11 cellular contexts compared by ENCODE assay signal in genomic region chr11:46659908-46660307, GRCh38. TPM values are rescaled to one million over a fixed set of nuclear protein-coding genes. Genes with fewer than 3 reads are reported as not detected.
DNase-seq lines count a peak whose midpoint lies in the region; ATAC-seq lines count a peak whose summit lies in the region.
"Had no signal": no experiment of that assay in that cellular context is flagged by ENCODE, and none has a peak within 500 bp of the region (broad histone marks: within the 10 kb centered on the region; RNA-seq: fewer than 3 reads in every experiment).

No MANE protein-coding gene starts in this region.

- no peaks in the 10 kb centered on the region for H3K27me3 Mint-ChIP-seq in naive thymus-derived CD8-positive, alpha-beta T cell
- H3K27me3 Mint-ChIP-seq: activated B cell treated with CpG ODN at 0.5 μM for 24 hours had no signal

- H3K36me3 ChIP-seq in adipocyte (ENCODE audit: control insufficient read depth, insufficient read depth, low read length, severe bottlenecking): peaks cover 59% of the 10 kb centered on the region

- H3K4me1 Mint-ChIP-seq in naive thymus-derived CD8-positive, alpha-beta T cell: no peaks in the 10 kb centered on the region
- H3K4me1 Mint-ChIP-seq: activated B cell treated with CpG ODN at 0.5 μM for 24 hours had no signal

- H3K4me3 ChIP-seq in adipocyte (ENCODE audit: low read length): peak overlapping the region; percentile 14
- H3K4me3 ChIP-seq: Peyer's patch had no signal

- peaks cover 5 to 94% (median 37%) of the 10 kb centered on the region in 3 donors for H3K36me3 Mint-ChIP-seq in naive thymus-derived CD8-positive, alpha-beta T cell

- H3K9me3 Mint-ChIP-seq in naive thymus-derived CD8-positive, alpha-beta T cell: no peaks in the 10 kb centered on the region
- H3K9me3 Mint-ChIP-seq: activated B cell treated with CpG ODN at 0.5 μM for 24 hours had no signal

- peak overlapping the region in 2 of 10 donors; percentile 10 to 60 for H3K27ac Mint-ChIP-seq in naive thymus-derived CD8-positive, alpha-beta T cell
- H3K27ac Mint-ChIP-seq: activated B cell treated with CpG ODN at 0.5 μM for 24 hours had no signal

- intact Hi-C loops in left ventricle myocardium superior (cut with micrococcal nuclease): no loop called here

- no peaks in the 10 kb centered on the region for H3K9me3 ChIP-seq in adipocyte (ENCODE audit: control insufficient read depth, low read length)
- H3K9me3 ChIP-seq: Peyer's patch had no signal

- no peak overlapping the region for H3K4me3 Mint-ChIP-seq in naive thymus-derived CD8-positive, alpha-beta T cell
- H3K4me3 Mint-ChIP-seq: activated B cell treated with CpG ODN at 0.5 μM for 24 hours had no signal

- DNase-seq in KBM-7: peak; percentile 73
- DNase-seq in adipocyte (ENCODE audit: low read depth): peak; percentile 82
- DNase-seq in left ventricle myocardium superior: no peak
- peak; percentile 41 for DNase-seq in superior temporal gyrus (ENCODE audit: extremely low spot score)
- no peak for DNase-seq in naive thymus-derived CD8-positive, alpha-beta T cell
- DNase-seq: activated B cell treated with CpG ODN at 0.5 μM for 24 hours, activated gamma-delta T cell treated with Interleukin-2 at 50 U/mL for 16 hours, NCI-H146, Peyer's patch had no signal

- H3K9ac ChIP-seq in adipocyte (ENCODE audit: low read length): peak overlapping the region; percentile 45

- ATAC-seq in left ventricle myocardium superior: peak; percentile 56
- ATAC-seq in GM19467 (IDR thresholded peaks at IDR 0.05; ENCODE audit: unreplicated experiment): no peak
- ATAC-seq in GM21717 (IDR thresholded peaks at IDR 0.05; ENCODE audit: unreplicated experiment): no peak
- no peak for ATAC-seq in naive thymus-derived CD8-positive, alpha-beta T cell

- POLR2A ChIA-PET in naive thymus-derived CD8-positive, alpha-beta T cell (lab: Charles Lee): interaction anchor here (1.8 kb wide), 1 partner anchor 40 kb away, joined by 10 read pairs; the partner anchor contains the start of genes ARHGAP1 and ZNF408

- in situ Hi-C loops in KBM-7 (cut with MboI; ENCODE audit: low pct_unique_long_range_greater_than_20kb, low sequenced_read_pairs): no loop called here

- peaks cover 50% of the 10 kb centered on the region for H3K4me1 ChIP-seq in adipocyte (ENCODE audit: control insufficient read depth, insufficient read depth, low read length)
- H3K4me1 ChIP-seq: Peyer's patch had no signal

- H3K27me3 ChIP-seq in adipocyte (replicated peaks; ENCODE audit: control insufficient read depth, insufficient read depth, low read length): no peaks in the 10 kb centered on the region
- H3K27me3 ChIP-seq: Peyer's patch had no signal

RNA-seq across cellular contexts. Expression of gene ARHGAP1, which starts 40.5 kb away (rescaled TPM):
- 65.2 TPM for total RNA-seq in left ventricle myocardium superior
- 10 to 100 TPM; 67.5 to 71.2 TPM for total RNA-seq in naive thymus-derived CD8-positive, alpha-beta T cell
- 10 to 100 TPM; 35.5 to 63.1 (median 43.5) TPM for polyA plus RNA-seq in naive thymus-derived CD8-positive, alpha-beta T cell

RNA-seq across cellular contexts. Expression of gene ZNF408, which starts 40.9 kb away (rescaled TPM):
- total RNA-seq in left ventricle myocardium superior: 7.1 TPM
- total RNA-seq in naive thymus-derived CD8-positive, alpha-beta T cell: 10 to 100 TPM; 21.4 to 26.5 TPM
- 10 to 100 TPM in 1 of 3 donors, 1 to 10 TPM in 2; 6.3 to 11.7 (median 9.6) TPM for polyA plus RNA-seq in naive thymus-derived CD8-positive, alpha-beta T cell

RNA-seq across cellular contexts. Expression of gene ATG13, which starts 42.6 kb away (rescaled TPM):
- 34.4 TPM for total RNA-seq in left ventricle myocardium superior
- total RNA-seq in naive thymus-derived CD8-positive, alpha-beta T cell: 10 to 100 TPM; 97.1 to 98.6 TPM
- 10 to 100 TPM; 59.6 to 77.9 (median 67.6) TPM for polyA plus RNA-seq in naive thymus-derived CD8-positive, alpha-beta T cell

RNA-seq across cellular contexts. Expression of gene HARBI1, which starts 42.9 kb away (rescaled TPM):
- 3.1 TPM for total RNA-seq in left ventricle myocardium superior
- total RNA-seq in naive thymus-derived CD8-positive, alpha-beta T cell: 1 to 10 TPM; 8.3 to 9.4 TPM
- polyA plus RNA-seq in naive thymus-derived CD8-positive, alpha-beta T cell: 1 to 10 TPM; 5.5 to 7.7 (median 6.0) TPM

RNA-seq across cellular contexts. Expression of gene F2, which starts 59.1 kb away (rescaled TPM):
- total RNA-seq in left ventricle myocardium superior: not detected
- not detected for total RNA-seq in naive thymus-derived CD8-positive, alpha-beta T cell
- not detected for polyA plus RNA-seq in naive thymus-derived CD8-positive, alpha-beta T cell
- total RNA-seq: activated B cell treated with CpG ODN at 0.5 μM for 24 hours had no signal

Comparison
In these comparisons a context has a peak if more than half of its experiments do, and no peak if none do; other contexts are left out.
1. DNase-seq: peak in KBM-7 (single experiment), adipocyte (single experiment) and superior temporal gyrus (single experiment); none in left ventricle myocardium superior (single experiment) and naive thymus-derived CD8-positive, alpha-beta T cell (0 of 10).